ENCODE assay signal across 8 cellular contexts in the genomic region with DNA sequence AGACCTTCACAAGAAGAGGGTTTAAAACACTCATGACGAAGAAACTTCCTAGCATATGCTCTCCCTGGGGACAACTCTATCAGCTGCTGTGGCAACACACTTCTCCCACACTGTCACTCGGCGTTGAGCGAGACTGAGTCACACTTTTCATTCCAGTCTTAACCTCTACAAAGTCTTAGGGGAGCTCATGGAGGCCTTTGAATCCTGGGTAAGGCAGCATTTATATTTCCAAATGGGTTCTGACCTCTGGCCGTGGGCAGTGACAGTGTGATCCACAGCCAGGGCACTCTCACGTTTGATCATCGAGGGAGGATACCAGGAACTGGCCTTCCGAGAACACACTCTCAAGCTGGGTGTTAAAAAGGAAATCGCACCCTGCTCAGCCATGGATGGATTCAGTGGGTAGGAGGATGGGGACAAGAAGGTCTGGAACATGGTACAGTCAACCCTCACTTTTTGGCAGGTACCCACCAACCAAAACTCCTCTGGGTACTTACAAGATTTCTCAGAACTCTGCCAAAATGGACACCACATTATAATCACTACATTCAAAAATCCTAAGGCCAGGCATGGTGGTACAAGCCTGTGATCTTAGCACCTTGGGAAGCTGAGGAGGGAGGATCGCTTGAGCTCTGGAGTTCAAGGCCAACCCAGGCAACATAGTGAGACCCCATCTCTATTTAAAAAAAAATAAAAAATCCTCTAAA. TPM values are rescaled to one million over a fixed set of nuclear protein-coding genes. Genes with fewer than 3 reads are reported as not detected.
A peak's percentile ranks its signal among the peaks of the same experiment; 100 is the strongest.
DNase-seq lines count a peak whose midpoint lies in the region; ATAC-seq and TF ChIP-seq lines count a peak whose summit lies in the region.

No MANE protein-coding gene starts in this region.

- H3K9ac ChIP-seq in PC-3 (ENCODE audit: low read length), result no peak overlapping the region

- no peak for DNase-seq in breast epithelium (ENCODE audit: low spot score in 2 of 2)
- no peak for DNase-seq in MCF 10A (ENCODE audit: unreplicated experiment)
- no peak for DNase-seq in chondrocyte (ENCODE audit: low spot score)
- no peak for DNase-seq in natural killer cell
- DNase-seq in DMS53 (lab: John Stamatoyannopoulos, UW), result no peak
- DNase-seq in inferior parietal cortex (ENCODE audit: extremely low spot score), result no peak
- no peak for DNase-seq in PC-3

- peaks cover 11% of the 10 kb centered on the region for H3K4me1 Mint-ChIP-seq in MCF 10A (ENCODE audit: insufficient read depth, unreplicated experiment)
- H3K4me1 Mint-ChIP-seq in chondrocyte (ENCODE audit: low read depth), result peaks cover 87% of the 10 kb centered on the region
- peaks cover 73 to 85% of the 10 kb centered on the region in 2 donors for H3K4me1 Mint-ChIP-seq in natural killer cell

- H2AFZ ChIP-seq in PC-3 (ENCODE audit: low read length), result no peak overlapping the region

- POLR2A ChIA-PET in MCF 10A (lab: Yijun Ruan, JAX), result interaction anchor here (0.6 kb wide), 1 partner anchor 902 kb away, joined by 5 read pairs; no protein-coding TSS in a partner anchor
- POLR2A ChIA-PET in PC-3 (lab: Charles Lee; ENCODE audit: unreplicated experiment), result interaction anchor here (0.6 kb wide), 1 partner anchor 92 kb away, joined by 6 read pairs; no protein-coding TSS in a partner anchor

- CTCF ChIA-PET in MCF 10A (lab: Yijun Ruan, JAX) (interaction anchor here (0.6 to 1.7 kb wide), 2 partner anchors 19 to 1158 kb away, joined by 4 to 8 read pairs; no protein-coding TSS in a partner anchor), PC-3 (lab: Charles Lee) (no interaction called here)

- intact Hi-C loops in breast epithelium (cut with DNase I; ENCODE audit: low total_unique reads) (no loop called here), MCF 10A (cut with micrococcal nuclease) (no loop called here), natural killer cell (cut with micrococcal nuclease) (no loop called here), PC-3 (cut with micrococcal nuclease) (no loop called here)

- H3K27me3 ChIP-seq in breast epithelium (no peaks in the 10 kb centered on the region), PC-3 (ENCODE audit: low read length) (no peaks in the 10 kb centered on the region)

- no peaks in the 10 kb centered on the region for H3K9me3 ChIP-seq in breast epithelium
- H3K9me3 ChIP-seq in PC-3 (ENCODE audit: low read length), result no peaks in the 10 kb centered on the region

- H3K27me3 Mint-ChIP-seq in MCF 10A (ENCODE audit: insufficient read depth, unreplicated experiment) (no peaks in the 10 kb centered on the region), chondrocyte (ENCODE audit: low read depth) (no peaks in the 10 kb centered on the region), natural killer cell (ENCODE audit: low read depth in 2 of 2) (no peaks in the 10 kb centered on the region)

- peaks cover 27% of the 10 kb centered on the region; the same call in 1 of the 2 replicates for H4K20me1 ChIP-seq in PC-3 (ENCODE audit: low read length)

- BruUV-seq in MCF 10A (replicated peaks; lab: Mats Ljungman, UMichigan) (no TSS peak), PC-3 (replicated peaks; lab: Mats Ljungman, UMichigan) (no TSS peak)

- no peak overlapping the region for H3K27ac Mint-ChIP-seq in MCF 10A (ENCODE audit: low read depth, unreplicated experiment)
- peak overlapping the region; percentile 97 for H3K27ac Mint-ChIP-seq in chondrocyte (ENCODE audit: unreplicated experiment)
- peak overlapping the region; percentile 74 to 85 for H3K27ac Mint-ChIP-seq in natural killer cell

- H3K27ac ChIP-seq in breast epithelium (peak overlapping the region; percentile 26 to 83), PC-3 (ENCODE audit: low read length) (no peak overlapping the region)

- H3K36me3 ChIP-seq in breast epithelium (no peaks in the 10 kb centered on the region), PC-3 (ENCODE audit: low read depth, low read length) (peaks cover 31% of the 10 kb centered on the region)

- H3K4me3 ChIP-seq in breast epithelium (no peak overlapping the region), PC-3 (ENCODE audit: low read length) (no peak overlapping the region)

- peaks cover 95% of the 10 kb centered on the region for H3K79me2 ChIP-seq in PC-3 (ENCODE audit: low read length)

- TF ChIP-seq CTCF in breast epithelium (IDR thresholded peaks at IDR 0.05) (no peak), MCF 10A (IDR thresholded peaks at IDR 0.05; ENCODE audit: unreplicated experiment) (no peak), chondrocyte (IDR thresholded peaks at IDR 0.05) (no peak), natural killer cell (IDR thresholded peaks at IDR 0.05) (no peak), PC-3 (conservative IDR thresholded peaks at IDR 0.05; ENCODE audit: low read depth, low read length) (no peak)

- H3F3A ChIP-seq in PC-3 (ENCODE audit: low read length, unreplicated experiment), result no peaks in the 10 kb centered on the region

- H3K9me2 ChIP-seq in PC-3 (replicated peaks; ENCODE audit: low read length), result no peaks in the 10 kb centered on the region

- ATAC-seq in natural killer cell, result peak; percentile 56 to 67 (median 60)
- no peak for ATAC-seq in HG02885 (IDR thresholded peaks at IDR 0.05; ENCODE audit: poor library complexity, unreplicated experiment)
- no peak for ATAC-seq in PC-3

- no peak overlapping the region for H3K4me3 Mint-ChIP-seq in MCF 10A (ENCODE audit: unreplicated experiment)
- H3K4me3 Mint-ChIP-seq in chondrocyte (ENCODE audit: unreplicated experiment), result peak overlapping the region; percentile 45
- peak overlapping the region; percentile 62 for H3K4me3 Mint-ChIP-seq in natural killer cell

- H3K4me1 ChIP-seq in breast epithelium, result peaks cover 0 to 4% of the 10 kb centered on the region in 2 donors
- no peaks in the 10 kb centered on the region for H3K4me1 ChIP-seq in PC-3 (ENCODE audit: insufficient read depth, low read length)

- no peak overlapping the region for H3K4me2 ChIP-seq in PC-3 (ENCODE audit: low read length)

- no peaks in the 10 kb centered on the region for H3K9me3 Mint-ChIP-seq in MCF 10A (ENCODE audit: unreplicated experiment)
- H3K9me3 Mint-ChIP-seq in chondrocyte (ENCODE audit: low read depth), result peaks cover 8% of the 10 kb centered on the region
- H3K9me3 Mint-ChIP-seq in natural killer cell, result no peaks in the 10 kb centered on the region

- no peak for TF ChIP-seq POLR2A in breast epithelium (IDR thresholded peaks at IDR 0.05)

- H3K36me3 Mint-ChIP-seq in MCF 10A (ENCODE audit: insufficient read depth, unreplicated experiment) (peaks cover 45% of the 10 kb centered on the region), chondrocyte (ENCODE audit: low read depth) (peaks cover 28% of the 10 kb centered on the region), natural killer cell (peaks cover 14% of the 10 kb centered on the region)

RNA-seq across cellular contexts. Expression of a gene that starts 19.6 kb away (rescaled TPM):
- total RNA-seq in breast epithelium (10 to 100 TPM; 49.8 to 92.4 (median 78.0) TPM), MCF 10A (2022) (203 and 244 TPM in 2 replicates), chondrocyte (459 to 621 TPM (median 460 TPM) in 3 replicates), natural killer cell (10 to 100 TPM; 88.3 to 95.4 (median 90.1) TPM), PC-3 (2014; rRNA removed) (176 and 241 TPM in 2 replicates)

RNA-seq across cellular contexts. Expression of a gene that starts 37.3 kb away (rescaled TPM):
- total RNA-seq in breast epithelium (not detected), MCF 10A (2022) (not detected in 2 replicates), chondrocyte (not detected in 3 replicates), natural killer cell (not detected), PC-3 (2014; rRNA removed) (not detected in 2 replicates)

Comparison
In these comparisons a context has a peak if more than half of its experiments do, and no peak if none do; other contexts are left out.
1. ATAC-seq: peak in natural killer cell (3 of 3); none in HG02885 (single experiment) and PC-3 (single experiment).